In the genomic region with DNA sequence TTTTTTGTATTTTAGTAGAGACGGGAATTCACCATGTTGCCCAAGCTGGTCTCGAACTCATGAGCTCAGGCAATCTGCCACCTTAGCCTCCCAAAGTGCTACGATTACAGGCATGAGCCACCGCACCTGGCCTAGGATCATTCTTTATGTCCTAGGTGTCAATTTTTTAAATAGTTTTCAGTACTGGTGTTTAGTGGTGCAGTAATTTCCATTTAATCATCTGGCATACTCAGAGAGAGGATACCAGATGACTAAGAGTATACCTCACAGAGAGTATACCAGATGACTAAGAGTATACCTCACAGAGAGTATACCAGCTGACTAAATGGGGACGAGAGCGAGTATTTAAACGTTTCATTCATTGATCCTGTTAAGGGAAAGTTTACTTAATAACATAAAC, we compare ENCODE assay signal across 19 cellular contexts. TPM values are rescaled to one million over a fixed set of nuclear protein-coding genes. Genes with fewer than 3 reads are reported as not detected.
DNase-seq lines count a peak whose midpoint lies in the region; ATAC-seq and TF ChIP-seq lines count a peak whose summit lies in the region.
"Had no signal": no experiment of that assay in that cellular context is flagged by ENCODE, and none has a peak within 500 bp of the region (broad histone marks: within the 10 kb centered on the region; RNA-seq: fewer than 3 reads in every experiment).

No MANE protein-coding gene starts in this region.

- TF ChIP-seq CTCF in choroid plexus epithelial cell (conservative IDR thresholded peaks at IDR 0.05; ENCODE audit: low read depth, low read length) = no peak
- TF ChIP-seq CTCF in nephron progenitor cell (IDR thresholded peaks at IDR 0.05) = no peak

- H3K4me3 ChIP-seq in choroid plexus epithelial cell (ENCODE audit: low read depth, low read length) = no peak overlapping the region
- H3K4me3 ChIP-seq: BLaER1, left lung, pancreas, tibial artery had no signal

- peak; percentile 88 for ATAC-seq in stimulated activated naive CD8-positive, alpha-beta T cell treated with anti-CD3 and anti-CD28 coated beads, Interleukin-15, Interleukin-2, amounts not matched to agents 100 U/mL and 50 U/mL, for 24 hours
- ATAC-seq in T-helper 17 cell = no peak
- ATAC-seq: left lung, pancreas had no signal

- H3K36me3 Mint-ChIP-seq in nephron progenitor cell (ENCODE audit: low read depth) = peaks cover 13% of the 10 kb centered on the region
- peaks cover 4% of the 10 kb centered on the region for H3K36me3 Mint-ChIP-seq in T-helper 17 cell (ENCODE audit: low read depth)

- no peaks in the 10 kb centered on the region for H3K9me3 Mint-ChIP-seq in nephron progenitor cell
- H3K9me3 Mint-ChIP-seq: activated naive CD8-positive, alpha-beta T cell treated with anti-CD3 and anti-CD28 coated beads, Interleukin-2, amount 10 ng/mL, durations not matched to agents 7 days and 5 days had no signal

- no peaks in the 10 kb centered on the region for H3K4me1 Mint-ChIP-seq in nephron progenitor cell
- no peaks in the 10 kb centered on the region for H3K4me1 Mint-ChIP-seq in T-helper 17 cell

- H3K9me3 ChIP-seq in T-helper 17 cell (ENCODE audit: control insufficient read depth, low read length, poor library complexity, severe bottlenecking) = no peaks in the 10 kb centered on the region
- H3K9me3 ChIP-seq: BLaER1, left lung, pancreas, tibial artery had no signal

- no peak overlapping the region for H3K4me3 Mint-ChIP-seq in nephron progenitor cell
- no peak overlapping the region for H3K4me3 Mint-ChIP-seq in T-helper 17 cell
- H3K4me3 Mint-ChIP-seq: activated naive CD8-positive, alpha-beta T cell treated with anti-CD3 and anti-CD28 coated beads, Interleukin-2, amount 10 ng/mL, durations not matched to agents 7 days and 5 days had no signal

- peak; percentile 15 for DNase-seq in stimulated activated CD4-positive, alpha-beta T cell treated with anti-CD3 and anti-CD28 coated beads, Interleukin-15, amount 100 ng/mL, for 24 hours
- DNase-seq in stimulated activated CD4-positive, alpha-beta T cell treated with anti-CD3 and anti-CD28 coated beads, Interleukin-4, amount 100 ng/mL, for 24 hours = no peak
- DNase-seq in NCI-H226 = peak; percentile 55
- peak; percentile 14 for DNase-seq in choroid plexus epithelial cell (ENCODE audit: low read depth)
- no peak for DNase-seq in stimulated activated naive CD8-positive, alpha-beta T cell treated with anti-CD3 and anti-CD28 coated beads, Interleukin-15, Interleukin-2, amounts not matched to agents 100 U/mL and 50 U/mL, for 24 hours
- DNase-seq in nephron progenitor cell = no peak
- DNase-seq in T-helper 17 cell = no peak
- no peak for DNase-seq in nucleus accumbens (lab: John Stamatoyannopoulos, UW)
- DNase-seq: activated naive CD8-positive, alpha-beta T cell treated with anti-CD3 and anti-CD28 coated beads, Interleukin-2, amount 10 ng/mL, durations not matched to agents 7 days and 5 days; caudate nucleus; effector CD8-positive, alpha-beta T cell; foreskin melanocyte; left lung; NCI-H2029 treated with DMSO at 0.1 percent for 48 hours; NCI-H524 treated with DMSO at 0.1 percent for 48 hours; OCI-M1; pancreas; tibial artery had no signal

- H3K27me3 Mint-ChIP-seq in nephron progenitor cell (ENCODE audit: low read depth, poor library complexity) (no peaks in the 10 kb centered on the region), T-helper 17 cell (no peaks in the 10 kb centered on the region)
- H3K27me3 Mint-ChIP-seq: activated naive CD8-positive, alpha-beta T cell treated with anti-CD3 and anti-CD28 coated beads, Interleukin-2, amount 10 ng/mL, durations not matched to agents 7 days and 5 days had no signal

- H3K27ac Mint-ChIP-seq in nephron progenitor cell (no peak overlapping the region), T-helper 17 cell (no peak overlapping the region)
- H3K27ac Mint-ChIP-seq: activated naive CD8-positive, alpha-beta T cell treated with anti-CD3 and anti-CD28 coated beads, Interleukin-2, amount 10 ng/mL, durations not matched to agents 7 days and 5 days had no signal

RNA-seq across cellular contexts. Expression of a gene that starts 37.3 kb away (rescaled TPM):
- total RNA-seq in T-helper 17 cell = 10 to 100 TPM; 73.7 to 87.4 TPM

Comparison
In these comparisons a context has a peak if more than half of its experiments do, and no peak if none do; other contexts are left out.
1. DNase-seq: peak in stimulated activated CD4-positive, alpha-beta T cell treated with anti-CD3 and anti-CD28 coated beads, Interleukin-15, amount 100 ng/mL, for 24 hours (single experiment), NCI-H226 (single experiment) and choroid plexus epithelial cell (single experiment); none in stimulated activated CD4-positive, alpha-beta T cell treated with anti-CD3 and anti-CD28 coated beads, Interleukin-4, amount 100 ng/mL, for 24 hours (single experiment), stimulated activated naive CD8-positive, alpha-beta T cell treated with anti-CD3 and anti-CD28 coated beads, Interleukin-15, Interleukin-2, amounts not matched to agents 100 U/mL and 50 U/mL, for 24 hours (single experiment), nephron progenitor cell (single experiment), T-helper 17 cell (0 of 3) and nucleus accumbens (0 of 56).